In genomic region chr5:170420809-170421412, GRCh38 we compare ENCODE assay signal across 8 cellular contexts. TPM values are rescaled to one million over a fixed set of nuclear protein-coding genes. Genes with fewer than 3 reads are reported as not detected.
A peak's percentile ranks its signal among the peaks of the same experiment; 100 is the strongest.
DNase-seq lines count a peak whose midpoint lies in the region; ATAC-seq, FAIRE-seq and TF ChIP-seq lines count a peak whose summit lies in the region.

No MANE protein-coding gene starts in this region.

- H3K4me1 ChIP-seq in gastroesophageal sphincter (peaks cover 0 to 33% (median 0%) of the 10 kb centered on the region in 3 donors), pancreas (no peaks in the 10 kb centered on the region)

- intact Hi-C loops in pancreas (cut with DNase I): loop anchor here in 2 of 3 donors (5.0 to 10.0 kb wide), 3 partner anchors 194 to 319 kb away; no protein-coding TSS in a partner anchor

- no peak for TF ChIP-seq POLR2A in gastroesophageal sphincter (IDR thresholded peaks at IDR 0.05)

- FAIRE-seq in pancreas (lab: Jason Lieb, UNC): no peak

- peak; percentile 53 for DNase-seq in activated gamma-delta T cell treated with Interleukin-2 at 50 U/mL for 16 hours
- no peak for DNase-seq in activated gamma-delta T cell (lab: John Stamatoyannopoulos, UW)
- DNase-seq in LHCN-M2 (ENCODE audit: low read depth): peak; percentile 41
- DNase-seq in SHP77 treated with DMSO at 0.1 percent for 48 hours (lab: John Stamatoyannopoulos, UW): peak; percentile 16
- peak; percentile 77 for DNase-seq in activated effector memory CD4-positive, alpha-beta T cell treated with anti-CD3 and anti-CD28 coated beads, Interleukin-2, amount 50 U/mL, for 16 hours
- DNase-seq in pancreas: peak in 3 of 6 donors; percentile 17 to 54 (median 36)

- H3K4me3 ChIP-seq in gastroesophageal sphincter: no peak overlapping the region
- H3K4me3 ChIP-seq in pancreas: no peak overlapping the region

- 24 to 55% methylated on average over 4 to 9 of the region's 9 CpGs for WGBS in gastroesophageal sphincter (ENCODE audit: low coverage in 1 of 2), 2 donors
- WGBS in pancreas, 2 donors: 15 to 18% methylated on average over 9 of the region's 9 CpGs

- H3K27me3 ChIP-seq in gastroesophageal sphincter: no peaks in the 10 kb centered on the region
- H3K27me3 ChIP-seq in pancreas: no peaks in the 10 kb centered on the region

- ATAC-seq in gastroesophageal sphincter (peak; percentile 65), pancreas (peak; percentile 43 to 85 (median 71)), HG03108 (IDR thresholded peaks at IDR 0.05; ENCODE audit: unreplicated experiment) (no peak)

- H3K36me3 ChIP-seq in gastroesophageal sphincter (peaks cover 0 to 2% of the 10 kb centered on the region in 2 donors), pancreas (no peaks in the 10 kb centered on the region)

- H3K27ac ChIP-seq in gastroesophageal sphincter (no peak overlapping the region), pancreas (no peak overlapping the region)

- no peaks in the 10 kb centered on the region for H3K9me3 ChIP-seq in gastroesophageal sphincter
- H3K9me3 ChIP-seq in pancreas: no peaks in the 10 kb centered on the region

- TF ChIP-seq EP300 in gastroesophageal sphincter (IDR thresholded peaks at IDR 0.05): no peak

- TF ChIP-seq CTCF in gastroesophageal sphincter (IDR thresholded peaks at IDR 0.05) (peak; percentile 53 to 82 (median 68)), pancreas (IDR thresholded peaks at IDR 0.05) (peak; percentile 53 to 75 (median 64))

RNA-seq across cellular contexts. Expression of gene KCNMB1, which starts 31.7 kb away (rescaled TPM):
- not detected in 2 replicates for total RNA-seq in LHCN-M2 (2014; rRNA removed)
- polyA plus RNA-seq in LHCN-M2 (2012): not detected
- 10 to 100 TPM; 38.0 to 78.3 (median 66.6) TPM for total RNA-seq in gastroesophageal sphincter
- under 1 TPM; 0.05 to 0.94 (median 0.26) TPM for total RNA-seq in pancreas
- under 1 TPM; 0.61 to 0.76 TPM for polyA plus RNA-seq in pancreas

Comparison
In these comparisons a context has a peak if more than half of its experiments do, and no peak if none do; other contexts are left out.
1. RNA of gene KCNMB1, which starts 31.7 kb away (total RNA-seq): 38.0 to 78.3 TPM in gastroesophageal sphincter; 0.05 to 0.94 TPM in pancreas and not detected in LHCN-M2; every median in the first group is over 10 times any median in the second.